Comparison of ENCODE assay signal across 1 cellular context in genomic region chr5:167710444-167711025, GRCh38.
TF ChIP-seq lines count a peak whose summit lies in the region.

No MANE protein-coding gene starts in this region.

TF ChIP-seq in H1, 55 proteins besides CTCF, POLR2A, EP300 and RAD21:
- TF ChIP-seq RXRA (IDR thresholded peaks at IDR 0.05; ENCODE audit: insufficient read depth, low read depth, low read length) (no peak), CBX8 (IDR thresholded peaks at IDR 0.05; ENCODE audit: borderline replicate concordance, low read depth, low read length) (no peak), ASH2L (IDR thresholded peaks at IDR 0.05; ENCODE audit: low read length) (no peak), CREB1 (IDR thresholded peaks at IDR 0.05) (no peak), KDM1A (IDR thresholded peaks at IDR 0.05; ENCODE audit: borderline replicate concordance, low read length) (no peak), EZH2 (IDR thresholded peaks at IDR 0.05; ENCODE audit: low read depth, low read length, severe bottlenecking) (no peak), RFX5 (IDR thresholded peaks at IDR 0.05; ENCODE audit: borderline replicate concordance, low read depth, low read length) (no peak), SP4 (IDR thresholded peaks at IDR 0.05; ENCODE audit: low read length) (no peak), TAF1 (IDR thresholded peaks at IDR 0.05; ENCODE audit: low read depth, low read length) (no peak), TCF12 (IDR thresholded peaks at IDR 0.05; ENCODE audit: low read depth, low read length) (no peak), ZNF274 (IDR thresholded peaks at IDR 0.05; ENCODE audit: borderline replicate concordance, extremely low read depth, low read length) (no peak), SAP30 (IDR thresholded peaks at IDR 0.05; ENCODE audit: insufficient read depth, insufficient replicate concordance, low read length) (no peak), KDM4A (IDR thresholded peaks at IDR 0.05; ENCODE audit: low read depth, low read length, severe bottlenecking) (no peak), EGR1 (IDR thresholded peaks at IDR 0.05; ENCODE audit: borderline replicate concordance, low read depth, low read length) (no peak), TEAD4 (IDR thresholded peaks at IDR 0.05; ENCODE audit: low read depth, low read length) (no peak), BACH1 (IDR thresholded peaks at IDR 0.05; ENCODE audit: low read length) (no peak), CBX5 (IDR thresholded peaks at IDR 0.05; ENCODE audit: low read depth, low read length) (no peak), BCL11A (IDR thresholded peaks at IDR 0.05; ENCODE audit: low read depth in 2 of 2, low read length in 2 of 2) (no peak)
- TF ChIP-seq, protein P1, sequence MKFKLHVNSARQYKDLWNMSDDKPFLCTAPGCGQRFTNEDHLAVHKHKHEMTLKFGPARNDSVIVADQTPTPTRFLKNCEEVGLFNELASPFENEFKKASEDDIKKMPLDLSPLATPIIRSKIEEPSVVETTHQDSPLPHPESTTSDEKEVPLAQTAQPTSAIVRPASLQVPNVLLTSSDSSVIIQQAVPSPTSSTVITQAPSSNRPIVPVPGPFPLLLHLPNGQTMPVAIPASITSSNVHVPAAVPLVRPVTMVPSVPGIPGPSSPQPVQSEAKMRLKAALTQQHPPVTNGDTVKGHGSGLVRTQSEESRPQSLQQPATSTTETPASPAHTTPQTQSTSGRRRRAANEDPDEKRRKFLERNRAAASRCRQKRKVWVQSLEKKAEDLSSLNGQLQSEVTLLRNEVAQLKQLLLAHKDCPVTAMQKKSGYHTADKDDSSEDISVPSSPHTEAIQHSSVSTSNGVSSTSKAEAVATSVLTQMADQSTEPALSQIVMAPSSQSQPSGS (IDR thresholded peaks at IDR 0.05; ENCODE audit: low read length), result no peak
